ENCODE assay signal across 9 cellular contexts in the genomic region with DNA sequence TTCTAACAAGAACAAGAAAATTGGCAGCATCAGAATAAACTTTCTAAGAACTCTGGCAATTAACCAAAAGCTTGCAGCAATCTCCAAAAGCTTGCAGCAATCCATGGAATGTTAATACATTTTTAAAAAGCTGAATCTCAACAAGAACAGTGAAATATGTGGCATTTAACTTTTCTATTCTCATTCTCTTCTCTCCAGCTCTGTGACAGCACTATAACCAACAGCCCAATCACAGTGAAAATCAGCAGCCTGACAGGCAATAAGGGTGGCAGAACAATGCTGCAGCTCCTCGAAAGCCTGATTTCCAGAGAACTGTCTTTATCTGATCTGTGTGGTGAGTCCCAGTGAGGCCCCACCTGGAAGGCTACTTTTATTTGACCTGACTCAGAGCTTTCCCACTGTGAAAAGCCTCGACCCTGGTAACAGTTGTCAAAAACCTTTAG.
DNase-seq lines count a peak whose midpoint lies in the region; ATAC-seq, FAIRE-seq and TF ChIP-seq lines count a peak whose summit lies in the region.
"Had no signal": no experiment of that assay in that cellular context is flagged by ENCODE, and none has a peak within 500 bp of the region (broad histone marks: within the 10 kb centered on the region; RNA-seq: fewer than 3 reads in every experiment).

No MANE protein-coding gene starts in this region.

- no peaks in the 10 kb centered on the region for H3K9me3 ChIP-seq in prostate gland

- intact Hi-C loops in prostate gland (cut with DNase I), result no loop called here

- peaks cover 64% of the 10 kb centered on the region for H3K4me1 Mint-ChIP-seq in stimulated activated naive CD8-positive, alpha-beta T cell treated with anti-CD3 and anti-CD28 coated beads, Interleukin-15, amount 100 ng/mL, for 72 hours

- FAIRE-seq in urothelium cell line (lab: Jason Lieb, UNC), result no peak

- WGBS in prostate gland, result 18% methylated on average over 2 of the region's 2 CpGs

- no peak overlapping the region for H3K27ac Mint-ChIP-seq in stimulated activated naive CD8-positive, alpha-beta T cell treated with anti-CD3 and anti-CD28 coated beads, Interleukin-15, amount 100 ng/mL, for 72 hours

- no peak for TF ChIP-seq CTCF in foreskin fibroblast (IDR thresholded peaks at IDR 0.05; ENCODE audit: low read depth, low read length)
- TF ChIP-seq CTCF in prostate gland (IDR thresholded peaks at IDR 0.05), result no peak

- peak overlapping the region in 1 of 2 donors; percentile 8 for H3K4me3 ChIP-seq in foreskin fibroblast (ENCODE audit: low read depth in 1 of 2, low read length in 2 of 2)
- no peak overlapping the region for H3K4me3 ChIP-seq in prostate gland

- peak; percentile 66 for ATAC-seq in stimulated activated naive CD8-positive, alpha-beta T cell treated with anti-CD3 and anti-CD28 coated beads, Interleukin-15, Interleukin-2, amounts not matched to agents 100 U/mL and 50 U/mL, for 24 hours
- ATAC-seq in stimulated activated naive CD8-positive, alpha-beta T cell treated with anti-CD3 and anti-CD28 coated beads, Interleukin-15, amount 100 ng/mL, for 72 hours, result no peak
- no peak for ATAC-seq in activated CD4-positive, CD25-positive, alpha-beta regulatory T cell treated with anti-CD3 and anti-CD28 coated beads, Interleukin-2, amount 50 U/mL, for 24 hours

- no peaks in the 10 kb centered on the region for H3K27me3 ChIP-seq in prostate gland (replicated peaks; ENCODE audit: insufficient read depth)

- DNase-seq in stimulated activated naive CD8-positive, alpha-beta T cell treated with anti-CD3 and anti-CD28 coated beads, Interleukin-15, Interleukin-2, amounts not matched to agents 100 U/mL and 50 U/mL, for 24 hours, result no peak
- DNase-seq in stimulated activated naive CD8-positive, alpha-beta T cell treated with anti-CD3 and anti-CD28 coated beads, Interleukin-15, amount 100 ng/mL, for 72 hours, result no peak
- peak; percentile 61 to 67 for DNase-seq in NCI-H526 (lab: John Stamatoyannopoulos, UW)
- peak; percentile 35 to 66 for DNase-seq in foreskin fibroblast
- peak; percentile 17 for DNase-seq in urothelium cell line (ENCODE audit: low spot score)
- DNase-seq in NCI-H2107 (lab: John Stamatoyannopoulos, UW), result no peak
- DNase-seq in prostate gland (ENCODE audit: low spot score), result no peak
- DNase-seq: activated T-cell treated with anti-CD3 and anti-CD28 coated beads, Interleukin-2, amount 50 U/mL, for 4 hours had no signal

- no peaks in the 10 kb centered on the region for H3K9me3 Mint-ChIP-seq in stimulated activated naive CD8-positive, alpha-beta T cell treated with anti-CD3 and anti-CD28 coated beads, Interleukin-15, amount 100 ng/mL, for 72 hours

- no peaks in the 10 kb centered on the region for H3K27me3 Mint-ChIP-seq in stimulated activated naive CD8-positive, alpha-beta T cell treated with anti-CD3 and anti-CD28 coated beads, Interleukin-15, amount 100 ng/mL, for 72 hours

- no peaks in the 10 kb centered on the region for H3K36me3 ChIP-seq in prostate gland

- H3K4me1 ChIP-seq in prostate gland (replicated peaks), result no peaks in the 10 kb centered on the region

- no peak for TF ChIP-seq POLR2A in prostate gland (IDR thresholded peaks at IDR 0.05)

- H3K27ac ChIP-seq in prostate gland, result no peak overlapping the region

- no peak overlapping the region for H3K4me3 Mint-ChIP-seq in stimulated activated naive CD8-positive, alpha-beta T cell treated with anti-CD3 and anti-CD28 coated beads, Interleukin-15, amount 100 ng/mL, for 72 hours
- H3K4me3 Mint-ChIP-seq: activated T-cell treated with anti-CD3 and anti-CD28 coated beads, Interleukin-2, amount 50 U/mL, for 4 hours had no signal

Comparison
In these comparisons a context has a peak if more than half of its experiments do, and no peak if none do; other contexts are left out.
1. DNase-seq: peak in NCI-H526 (2 of 2), foreskin fibroblast (2 of 2) and urothelium cell line (single experiment); none in stimulated activated naive CD8-positive, alpha-beta T cell treated with anti-CD3 and anti-CD28 coated beads, Interleukin-15, Interleukin-2, amounts not matched to agents 100 U/mL and 50 U/mL, for 24 hours (single experiment), stimulated activated naive CD8-positive, alpha-beta T cell treated with anti-CD3 and anti-CD28 coated beads, Interleukin-15, amount 100 ng/mL, for 72 hours (0 of 2), NCI-H2107 (single experiment) and prostate gland (single experiment).